Comparison of ENCODE assay signal across 10 cellular contexts in genomic region chr20:14264869-14265268, GRCh38.
DNase-seq lines count a peak whose midpoint lies in the region; ATAC-seq and TF ChIP-seq lines count a peak whose summit lies in the region.
"Had no signal": no experiment of that assay in that cellular context is flagged by ENCODE, and none has a peak within 500 bp of the region (broad histone marks: within the 10 kb centered on the region; RNA-seq: fewer than 3 reads in every experiment).

No MANE protein-coding gene starts in this region.

- H3K27ac Mint-ChIP-seq in endothelial cell (ENCODE audit: unreplicated experiment), result no peak overlapping the region

- H3K4me3 ChIP-seq in NB4 (ENCODE audit: low read depth, low read length) (no peak overlapping the region), retinal pigment epithelial cell (ENCODE audit: low read length) (no peak overlapping the region)

- peak; percentile 8 for TF ChIP-seq CTCF in NB4 (IDR thresholded peaks at IDR 0.05; ENCODE audit: low read depth, low read length)
- TF ChIP-seq CTCF in endothelial cell (IDR thresholded peaks at IDR 0.05; ENCODE audit: unreplicated experiment), result peak; percentile 38
- peak; percentile 40 for TF ChIP-seq CTCF in retinal pigment epithelial cell (conservative IDR thresholded peaks at IDR 0.05; ENCODE audit: low read depth, low read length)

- TF ChIP-seq POLR2A in NB4 (IDR thresholded peaks at IDR 0.05; ENCODE audit: extremely low read depth, insufficient read length), result no peak

- no peaks in the 10 kb centered on the region for H3K9me3 Mint-ChIP-seq in endothelial cell (ENCODE audit: unreplicated experiment)

- ATAC-seq in HG02678 (IDR thresholded peaks at IDR 0.05; ENCODE audit: unreplicated experiment), result no peak

- DNase-seq in NCI-H1417 (lab: John Stamatoyannopoulos, UW) (peak in 2 of 3 experiments; percentile 1 to 34), NCI-H1417 treated with DMSO at 0.1 percent for 48 hours (lab: John Stamatoyannopoulos, UW) (no peak), NB4 (ENCODE audit: low read depth) (peak; percentile 7), endothelial cell (ENCODE audit: low spot score) (no peak), retinal pigment epithelial cell (ENCODE audit: low read depth) (no peak), SK-N-DZ (ENCODE audit: low spot score) (no peak)
- DNase-seq in activated CD4-positive, alpha-beta T cell treated with anti-CD3 and anti-CD28 coated beads for 48 hours, result no peak
- DNase-seq: activated CD8-positive, alpha-beta memory T cell treated with anti-CD3 and anti-CD28 coated beads, Interleukin-2, amount 50 U/mL, for 4 hours; effector memory CD4-positive, alpha-beta T cell had no signal

- H3K4me1 Mint-ChIP-seq in endothelial cell (ENCODE audit: unreplicated experiment), result no peaks in the 10 kb centered on the region

- no peaks in the 10 kb centered on the region for H3K36me3 Mint-ChIP-seq in endothelial cell (ENCODE audit: low read depth, unreplicated experiment)

- H3K27me3 Mint-ChIP-seq in endothelial cell (ENCODE audit: unreplicated experiment), result no peaks in the 10 kb centered on the region

- H3K4me3 Mint-ChIP-seq in endothelial cell (ENCODE audit: unreplicated experiment), result no peak overlapping the region

Comparison
In these comparisons a context has a peak if more than half of its experiments do, and no peak if none do; other contexts are left out.
1. DNase-seq: peak in NCI-H1417 (2 of 3) and NB4 (single experiment); none in NCI-H1417 treated with DMSO at 0.1 percent for 48 hours (single experiment), endothelial cell (single experiment), retinal pigment epithelial cell (single experiment), activated CD4-positive, alpha-beta T cell treated with anti-CD3 and anti-CD28 coated beads for 48 hours (single experiment) and SK-N-DZ (single experiment).
2. Peak in every context shown above with its lines, with median percentiles within 50 percentile points of each other: CTCF ChIP-seq.